ENCODE assay signal across 8 cellular contexts in the genomic region with DNA sequence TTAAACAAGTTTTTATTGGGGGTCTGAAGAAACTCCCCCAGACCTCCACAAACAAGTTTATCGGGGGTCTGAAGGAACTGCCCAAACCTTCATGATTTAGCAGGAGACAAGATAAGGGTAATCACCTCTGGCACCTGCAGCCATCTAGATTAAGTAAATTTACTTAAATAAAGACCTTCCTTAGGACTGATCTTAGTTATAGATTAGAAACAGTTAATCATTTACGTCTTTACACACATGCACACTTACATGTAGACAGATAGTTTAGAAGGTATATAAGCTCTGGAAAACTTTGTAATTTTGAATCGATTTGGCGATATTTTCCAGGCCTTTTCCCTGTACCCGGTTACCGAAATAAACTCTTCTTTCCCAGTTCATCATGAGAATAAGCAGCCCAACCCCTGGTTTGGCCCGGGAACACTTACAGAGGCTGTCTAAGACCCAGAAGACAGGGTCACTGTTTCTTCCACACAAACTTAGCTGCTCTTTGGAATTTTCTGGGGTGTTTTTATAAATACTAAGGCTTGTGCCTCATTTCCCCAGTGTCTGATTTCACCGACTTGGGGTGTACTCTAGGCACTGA. TPM values are rescaled to one million over a fixed set of nuclear protein-coding genes. Genes with fewer than 3 reads are reported as not detected.
A peak's percentile ranks its signal among the peaks of the same experiment; 100 is the strongest.
DNase-seq lines count a peak whose midpoint lies in the region; ATAC-seq lines count a peak whose summit lies in the region.

No MANE protein-coding gene starts in this region.

- peak overlapping the region; percentile 56 for H3K4me3 ChIP-seq in HUES48 (ENCODE audit: low read depth, low read length)

- peaks cover 8% of the 10 kb centered on the region for H3K9me3 Mint-ChIP-seq in activated naive CD8-positive, alpha-beta T cell treated with anti-CD3 and anti-CD28 coated beads, Interleukin-2, amount 10 ng/mL, durations not matched to agents 7 days and 5 days
- H3K9me3 Mint-ChIP-seq in immature natural killer cell: peaks cover 4 to 14% (median 11%) of the 10 kb centered on the region in 6 donors
- peaks cover 8 to 10% of the 10 kb centered on the region in 2 donors for H3K9me3 Mint-ChIP-seq in stimulated activated naive B cell treated with anti-CD40 and anti-IgM and Interleukin-4, amounts not matched to agents 10 μg/mL and 1 μg/mL and 100 μg/mL, for 72 hours

- peaks cover 9% of the 10 kb centered on the region; the same call in 1 of the 2 replicates for H3K9me3 ChIP-seq in HUES48 (ENCODE audit: control insufficient read depth, insufficient read depth, low read length)

- ATAC-seq in activated naive CD8-positive, alpha-beta T cell treated with anti-CD3 and anti-CD28 coated beads, Interleukin-2, amount 10 ng/mL, durations not matched to agents 7 days and 5 days (ENCODE audit: low read depth): no peak
- ATAC-seq in stimulated activated naive B cell treated with anti-CD40 and anti-IgM and Interleukin-4, amounts not matched to agents 10 μg/mL and 1 μg/mL and 100 μg/mL, for 72 hours (replicated peaks): no peak

- peaks cover 12% of the 10 kb centered on the region for H3K4me1 ChIP-seq in HUES48 (ENCODE audit: control insufficient read depth, insufficient read depth, low read length)

- no peaks in the 10 kb centered on the region for H3K27me3 ChIP-seq in HUES48 (ENCODE audit: control insufficient read depth, insufficient read depth, low read length)

- no peak for DNase-seq in activated naive CD8-positive, alpha-beta T cell treated with anti-CD3 and anti-CD28 coated beads, Interleukin-2, amount 10 ng/mL, durations not matched to agents 7 days and 5 days
- DNase-seq in immature natural killer cell: no peak
- DNase-seq in stimulated activated naive B cell treated with anti-CD40 and anti-IgM and Interleukin-4, amounts not matched to agents 10 μg/mL and 1 μg/mL and 100 μg/mL, for 72 hours: no peak
- DNase-seq in NCI-H446 (lab: John Stamatoyannopoulos, UW): no peak
- no peak for DNase-seq in stimulated activated naive CD4-positive, alpha-beta T cell treated with Interleukin-2 at 50 U/mL for 16 hours (lab: John Stamatoyannopoulos, UW)
- no peak for DNase-seq in HPDE6-E6E7 (ENCODE audit: extremely low spot score)
- no peak for DNase-seq in NCI-H2196 (lab: John Stamatoyannopoulos, UW; ENCODE audit: unreplicated experiment)

- H3K4me3 Mint-ChIP-seq in activated naive CD8-positive, alpha-beta T cell treated with anti-CD3 and anti-CD28 coated beads, Interleukin-2, amount 10 ng/mL, durations not matched to agents 7 days and 5 days: peak overlapping the region; percentile 93
- peak overlapping the region; percentile 82 to 87 (median 86) for H3K4me3 Mint-ChIP-seq in immature natural killer cell
- H3K4me3 Mint-ChIP-seq in stimulated activated naive B cell treated with anti-CD40 and anti-IgM and Interleukin-4, amounts not matched to agents 10 μg/mL and 1 μg/mL and 100 μg/mL, for 72 hours: peak overlapping the region; percentile 82 to 88

- H3K36me3 ChIP-seq in HUES48 (ENCODE audit: control insufficient read depth, insufficient read depth, low read length): peaks cover 26% of the 10 kb centered on the region

- peak overlapping the region; percentile 44; the same call in 1 of the 2 replicates for H3K9ac ChIP-seq in HUES48 (ENCODE audit: low read depth, low read length)

- POLR2A ChIA-PET in activated naive CD8-positive, alpha-beta T cell treated with anti-CD3 and anti-CD28 coated beads, Interleukin-2, amount 10 ng/mL, durations not matched to agents 7 days and 5 days (lab: Charles Lee): interaction anchor here (0.5 to 1.6 kb wide), 9 partner anchors 10 to 880 kb away, joined by 3 to 9 read pairs (median 3); a partner anchor contains a TSS

- H3K27ac ChIP-seq in HUES48 (ENCODE audit: low read depth, low read length): peak overlapping the region; percentile 89

- H3K4me1 Mint-ChIP-seq in activated naive CD8-positive, alpha-beta T cell treated with anti-CD3 and anti-CD28 coated beads, Interleukin-2, amount 10 ng/mL, durations not matched to agents 7 days and 5 days: peaks cover 22% of the 10 kb centered on the region
- H3K4me1 Mint-ChIP-seq in immature natural killer cell: peaks cover 11 to 15% of the 10 kb centered on the region in 2 donors
- H3K4me1 Mint-ChIP-seq in stimulated activated naive B cell treated with anti-CD40 and anti-IgM and Interleukin-4, amounts not matched to agents 10 μg/mL and 1 μg/mL and 100 μg/mL, for 72 hours: peaks cover 2 to 7% of the 10 kb centered on the region in 2 donors

- H3K27me3 Mint-ChIP-seq in activated naive CD8-positive, alpha-beta T cell treated with anti-CD3 and anti-CD28 coated beads, Interleukin-2, amount 10 ng/mL, durations not matched to agents 7 days and 5 days: peaks cover 7% of the 10 kb centered on the region
- peaks cover 3 to 10% (median 4%) of the 10 kb centered on the region in 3 donors for H3K27me3 Mint-ChIP-seq in immature natural killer cell (ENCODE audit: low read depth in 3 of 3)
- peaks cover 8 to 11% of the 10 kb centered on the region in 2 donors for H3K27me3 Mint-ChIP-seq in stimulated activated naive B cell treated with anti-CD40 and anti-IgM and Interleukin-4, amounts not matched to agents 10 μg/mL and 1 μg/mL and 100 μg/mL, for 72 hours

- H3K36me3 Mint-ChIP-seq in activated naive CD8-positive, alpha-beta T cell treated with anti-CD3 and anti-CD28 coated beads, Interleukin-2, amount 10 ng/mL, durations not matched to agents 7 days and 5 days: peaks cover 13% of the 10 kb centered on the region
- peaks cover 4 to 11% (median 6%) of the 10 kb centered on the region in 3 donors for H3K36me3 Mint-ChIP-seq in immature natural killer cell
- peaks cover 4 to 5% of the 10 kb centered on the region in 2 donors for H3K36me3 Mint-ChIP-seq in stimulated activated naive B cell treated with anti-CD40 and anti-IgM and Interleukin-4, amounts not matched to agents 10 μg/mL and 1 μg/mL and 100 μg/mL, for 72 hours

- H3K27ac Mint-ChIP-seq in activated naive CD8-positive, alpha-beta T cell treated with anti-CD3 and anti-CD28 coated beads, Interleukin-2, amount 10 ng/mL, durations not matched to agents 7 days and 5 days: peak overlapping the region; percentile 86
- H3K27ac Mint-ChIP-seq in immature natural killer cell: peak overlapping the region; percentile 87 to 95 (median 92)
- H3K27ac Mint-ChIP-seq in stimulated activated naive B cell treated with anti-CD40 and anti-IgM and Interleukin-4, amounts not matched to agents 10 μg/mL and 1 μg/mL and 100 μg/mL, for 72 hours: peak overlapping the region; percentile 94

RNA-seq across cellular contexts. Expression of a gene that starts 0.6 kb away (rescaled TPM):
- total RNA-seq in activated naive CD8-positive, alpha-beta T cell treated with anti-CD3 and anti-CD28 coated beads, Interleukin-2, amount 10 ng/mL, durations not matched to agents 7 days and 5 days: 10 to 100 TPM; 25.6 to 27.8 TPM
- polyA plus RNA-seq in immature natural killer cell: 1 to 10 TPM in 2 of 3 donors, under 1 TPM in 1; 0.47 to 1.4 (median 1.2) TPM
